In genomic region chr16:68022728-68023537, GRCh38 we compare ENCODE assay signal across 8 cellular contexts. TPM values are rescaled to one million over a fixed set of nuclear protein-coding genes. Genes with fewer than 3 reads are reported as not detected.
A peak's percentile ranks its signal among the peaks of the same experiment; 100 is the strongest.
DNase-seq lines count a peak whose midpoint lies in the region; ATAC-seq and TF ChIP-seq lines count a peak whose summit lies in the region.

A gene with protein sequence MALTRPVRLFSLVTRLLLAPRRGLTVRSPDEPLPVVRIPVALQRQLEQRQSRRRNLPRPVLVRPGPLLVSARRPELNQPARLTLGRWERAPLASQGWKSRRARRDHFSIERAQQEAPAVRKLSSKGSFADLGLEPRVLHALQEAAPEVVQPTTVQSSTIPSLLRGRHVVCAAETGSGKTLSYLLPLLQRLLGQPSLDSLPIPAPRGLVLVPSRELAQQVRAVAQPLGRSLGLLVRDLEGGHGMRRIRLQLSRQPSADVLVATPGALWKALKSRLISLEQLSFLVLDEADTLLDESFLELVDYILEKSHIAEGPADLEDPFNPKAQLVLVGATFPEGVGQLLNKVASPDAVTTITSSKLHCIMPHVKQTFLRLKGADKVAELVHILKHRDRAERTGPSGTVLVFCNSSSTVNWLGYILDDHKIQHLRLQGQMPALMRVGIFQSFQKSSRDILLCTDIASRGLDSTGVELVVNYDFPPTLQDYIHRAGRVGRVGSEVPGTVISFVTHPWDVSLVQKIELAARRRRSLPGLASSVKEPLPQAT (minus strand): TSS chr16:68023232. CDS start chr16:68023202, 30 bp downstream.
TSS of gene DUS2 (plus strand) at chr16:68023284. CDS start at chr16:68038024, 14,740 bp downstream.

- H3K4me3 ChIP-seq in upper lobe of right lung = peak within 1 kb of the TSS; percentile 78

- H3K27me3 Mint-ChIP-seq in T-helper 17 cell (no peaks in the 10 kb centered on the region), progenitor cell of endocrine pancreas (no peaks in the 10 kb centered on the region)

- H3K36me3 Mint-ChIP-seq in T-helper 17 cell (ENCODE audit: low read depth) = peaks cover 7% of the 10 kb centered on the region
- peaks cover 4% of the 10 kb centered on the region for H3K36me3 Mint-ChIP-seq in progenitor cell of endocrine pancreas (ENCODE audit: insufficient read depth)

- H3K9me3 Mint-ChIP-seq in progenitor cell of endocrine pancreas (ENCODE audit: low read depth) = no peaks in the 10 kb centered on the region

- H3K4me1 Mint-ChIP-seq in T-helper 17 cell (peaks cover 23% of the 10 kb centered on the region), progenitor cell of endocrine pancreas (ENCODE audit: low read depth) (peaks cover 7% of the 10 kb centered on the region)

- peak within 1 kb of the TSS; percentile 87 for H3K27ac ChIP-seq in upper lobe of right lung

- no peaks in the 10 kb centered on the region for H3K27me3 ChIP-seq in upper lobe of right lung

- H3K9me3 ChIP-seq in T-helper 17 cell (ENCODE audit: control insufficient read depth, low read length, poor library complexity, severe bottlenecking) = no peaks in the 10 kb centered on the region
- H3K9me3 ChIP-seq in upper lobe of right lung = no peaks in the 10 kb centered on the region

- TF ChIP-seq CTCF in GM13976 (IDR thresholded peaks at IDR 0.05; ENCODE audit: borderline replicate concordance, control extremely low read depth, extremely low read depth, insufficient read depth, missing control alignments) = no peak
- TF ChIP-seq CTCF in progenitor cell of endocrine pancreas (IDR thresholded peaks at IDR 0.05; ENCODE audit: unreplicated experiment) = peak; percentile 12
- no peak for TF ChIP-seq CTCF in upper lobe of right lung (IDR thresholded peaks at IDR 0.05)

- ATAC-seq in HG02840 (IDR thresholded peaks at IDR 0.05; ENCODE audit: low FRiP score, unreplicated experiment) = peak; percentile 82
- ATAC-seq in T-helper 17 cell = peak; percentile 94
- ATAC-seq in left ventricle myocardium superior = peak; percentile 98
- ATAC-seq in upper lobe of right lung = peak; percentile 98

- H3K36me3 ChIP-seq in upper lobe of right lung = peaks cover 7% of the 10 kb centered on the region

- DNase-seq in GM13976 (ENCODE audit: low spot score) (peak; percentile 93), NCI-H146 treated with DMSO at 0.1 percent for 48 hours (lab: John Stamatoyannopoulos, UW; ENCODE audit: unreplicated experiment) (peak; percentile 33), T-helper 17 cell (peak; percentile 80 to 94 (median 87)), amniotic stem cell (lab: John Stamatoyannopoulos, UW) (peak; percentile 70), left ventricle myocardium superior (peak; percentile 96), progenitor cell of endocrine pancreas (ENCODE audit: low spot score, unreplicated experiment) (peak; percentile 87), upper lobe of right lung (peak; percentile 96)

- H3K4me3 Mint-ChIP-seq in T-helper 17 cell (peak within 1 kb of the TSS; percentile 100), progenitor cell of endocrine pancreas (ENCODE audit: low read depth) (peak within 1 kb of the TSS; percentile 96)

- H3K27ac Mint-ChIP-seq in T-helper 17 cell = peak within 1 kb of the TSS; percentile 97
- H3K27ac Mint-ChIP-seq in progenitor cell of endocrine pancreas = peak within 1 kb of the TSS; percentile 99

- peaks cover 22% of the 10 kb centered on the region for H3K4me1 ChIP-seq in upper lobe of right lung

- intact Hi-C loops in left ventricle myocardium superior (cut with micrococcal nuclease) (no loop called here), upper lobe of right lung (cut with DNase I) (no loop called here)

- in situ Hi-C loops in GM13976 (cut with MboI; ENCODE audit: low sequenced_read_pairs, unreplicated experiment) = no loop called here

RNA-seq across cellular contexts. Expression of the first gene that starts in this region (rescaled TPM):
- total RNA-seq in T-helper 17 cell (10 to 100 TPM; 13.2 to 14.8 TPM), left ventricle myocardium superior (7.7 TPM), progenitor cell of endocrine pancreas (9.5 and 10.4 TPM in 2 replicates), upper lobe of right lung (9.9 TPM)

RNA-seq across cellular contexts. Expression of gene DUS2, which starts in this region (rescaled TPM):
- 10 to 100 TPM; 12.0 to 12.3 TPM for total RNA-seq in T-helper 17 cell
- total RNA-seq in left ventricle myocardium superior = 4.9 TPM
- total RNA-seq in progenitor cell of endocrine pancreas = 18.8 and 21.2 TPM in 2 replicates
- total RNA-seq in upper lobe of right lung = 11.2 TPM

Comparison
In these comparisons a context has a peak if more than half of its experiments do, and no peak if none do; other contexts are left out.
1. Peak in every context shown above with its lines: DNase-seq, ATAC-seq, H3K4me3 ChIP-seq and H3K27ac ChIP-seq.
2. DNase-seq: peak in every context shown above with its lines; median percentile 96 in left ventricle myocardium superior; 96 in upper lobe of right lung; 93 in GM13976; 87 in T-helper 17 cell; 87 in progenitor cell of endocrine pancreas; 70 in amniotic stem cell; 33 in NCI-H146 treated with DMSO at 0.1 percent for 48 hours.